In the genomic region with DNA sequence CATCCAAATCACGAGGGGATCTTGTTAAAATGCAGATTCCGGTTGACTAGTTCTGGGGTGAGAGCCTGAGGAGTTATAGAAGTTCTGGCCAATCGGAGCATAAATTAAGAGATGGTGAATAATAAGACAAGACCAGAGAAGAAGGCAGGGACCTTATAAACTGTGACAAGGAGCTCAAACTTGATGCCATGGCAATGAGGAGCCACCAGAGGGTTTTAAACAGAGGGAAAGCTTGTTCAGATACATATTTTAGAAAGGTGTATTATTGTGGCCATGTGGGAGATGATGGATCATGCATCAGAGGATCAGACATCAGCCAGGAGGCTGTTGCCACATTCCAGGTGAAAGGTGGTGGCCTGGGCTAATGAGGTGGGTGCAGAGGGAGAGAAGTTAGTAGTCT, we compare ENCODE assay signal across 33 cellular contexts. TPM values are rescaled to one million over a fixed set of nuclear protein-coding genes. Genes with fewer than 3 reads are reported as not detected.
"Had no signal": no experiment of that assay in that cellular context is flagged by ENCODE, and none has a peak within 500 bp of the region (broad histone marks: within the 10 kb centered on the region; RNA-seq: fewer than 3 reads in every experiment).

No MANE protein-coding gene starts in this region.

- H3K27me3 ChIP-seq: ascending aorta had no signal

- H3K4me1 ChIP-seq: adrenal gland, ascending aorta, breast epithelium had no signal

- H3K4me3 ChIP-seq: adrenal gland, ascending aorta, breast epithelium had no signal

- H3K36me3 ChIP-seq: adrenal gland, ascending aorta, breast epithelium had no signal

- H3K9me3 ChIP-seq: adrenal gland, ascending aorta, breast epithelium had no signal

- H3K27ac ChIP-seq: adrenal gland, ascending aorta, breast epithelium, VCaP had no signal

- DNase-seq: activated B cell treated with CpG ODN at 0.5 μM for 24 hours; activated CD4-positive, alpha-beta memory T cell treated with anti-CD3 and anti-CD28 coated beads for 36 hours; activated CD4-positive, alpha-beta T cell treated with anti-CD3 and anti-CD28 coated beads for 4 hours; activated CD4-positive, alpha-beta T cell treated with anti-CD3 and anti-CD28 coated beads, Interleukin-2, amount 10 ng/mL, durations not matched to agents 24 days and 14 days; activated CD4-positive, alpha-beta T cell treated with anti-CD3 and anti-CD28 coated beads, Interleukin-2, amount 50 U/mL, for 1 hour; activated CD4-positive, alpha-beta T cell treated with anti-CD3 and anti-CD28 coated beads, Interleukin-2, amount 50 U/mL, for 4 hours; activated CD4-positive, CD25-positive, alpha-beta regulatory T cell treated with anti-CD3 and anti-CD28 coated beads, Interleukin-2, amount 50 U/mL, for 72 hours; activated CD8-positive, alpha-beta memory T cell treated with anti-CD3 and anti-CD28 coated beads, Interleukin-2, amount 50 U/mL, for 4 hours; activated CD8-positive, alpha-beta T cell treated with anti-CD3 and anti-CD28 coated beads for 36 hours; activated effector memory CD4-positive, alpha-beta T cell treated with anti-CD3 and anti-CD28 coated beads, Interleukin-2, amount 50 U/mL, for 16 hours; activated gamma-delta T cell treated with Interleukin-2 at 50 U/mL for 16 hours; activated naive CD4-positive, alpha-beta T cell; activated naive CD4-positive, alpha-beta T cell treated with anti-CD3 and anti-CD28 coated beads for 36 hours; activated naive CD4-positive, alpha-beta T cell treated with anti-CD3 and anti-CD28 coated beads, Interleukin-2, amount 50 U/mL, for 16 hours; activated naive CD8-positive, alpha-beta T cell treated with anti-CD3 and anti-CD28 coated beads for 36 hours; activated T-cell treated with anti-CD3 and anti-CD28 coated beads for 4 hours; activated T-cell treated with anti-CD3 and anti-CD28 coated beads, Interleukin-2, amount 50 U/mL, for 1 hour; activated T-cell treated with anti-CD3 and anti-CD28 coated beads, Interleukin-2, amount 50 U/mL, for 4 hours; activated T-cell treated with anti-CD3 and anti-CD28 coated beads, Interleukin-2, amount 50 U/mL, for 72 hours; adrenal gland; amniotic stem cell; central memory CD4-positive, alpha-beta T cell; T-helper 2 cell; T-helper 9 cell had no signal

- ATAC-seq: activated CD8-positive, alpha-beta T cell treated with anti-CD3 and anti-CD28 coated beads for 36 hours; activated naive CD4-positive, alpha-beta T cell treated with anti-CD3 and anti-CD28 coated beads, Interleukin-2, amount 50 U/mL, for 72 hours; activated T-cell treated with anti-CD3 and anti-CD28 coated beads, Interleukin-2, amount 50 U/mL, for 4 hours; activated T-cell treated with anti-CD3 and anti-CD28 coated beads, Interleukin-2, amount 50 U/mL, for 72 hours; activated T-helper 17 cell treated with anti-CD3 and anti-CD28 coated beads, Interleukin-2, amount 50 U/mL, for 72 hours had no signal

RNA-seq across cellular contexts. Expression of gene TLX1, which starts 29.6 kb away (rescaled TPM):
- total RNA-seq: activated B cell treated with CpG ODN at 0.5 μM for 24 hours; activated CD4-positive, alpha-beta memory T cell treated with anti-CD3 and anti-CD28 coated beads for 36 hours; activated CD4-positive, alpha-beta T cell treated with anti-CD3 and anti-CD28 coated beads, Interleukin-2, amount 10 ng/mL, durations not matched to agents 24 days and 14 days; activated CD8-positive, alpha-beta memory T cell treated with anti-CD3 and anti-CD28 coated beads for 36 hours; activated CD8-positive, alpha-beta T cell treated with anti-CD3 and anti-CD28 coated beads for 36 hours; activated naive CD4-positive, alpha-beta T cell treated with anti-CD3 and anti-CD28 coated beads for 36 hours; activated naive CD4-positive, alpha-beta T cell treated with anti-CD3 and anti-CD28 coated beads, Interleukin-2, amount 50 U/mL, for 72 hours; activated naive CD8-positive, alpha-beta T cell treated with anti-CD3 and anti-CD28 coated beads for 36 hours; activated T-cell treated with anti-CD3 and anti-CD28 coated beads, Interleukin-2, amount 50 U/mL, for 4 hours; activated T-cell treated with anti-CD3 and anti-CD28 coated beads, Interleukin-2, amount 50 U/mL, for 72 hours; activated T-helper 1 cell treated with anti-CD3 and anti-CD28 coated beads, Interleukin-12 subunit alpha, Interleukin-12 subunit beta, Interleukin-2, Interleukin-4 antibody, amounts not matched to agents 30 ng/mL and 10 ng/mL and 1 ng/mL, durations not matched to agents 14 hours and 24 hours and 36 hours; activated T-helper 17 cell treated with anti-CD3 and anti-CD28 coated beads, Interleukin-2, amount 50 U/mL, for 72 hours; adrenal gland; ascending aorta; breast epithelium; cardiac septum; cerebellum had no signal
- polyA plus RNA-seq: adrenal gland had no signal
